ENCODE assay signal across 8 cellular contexts in the genomic region with DNA sequence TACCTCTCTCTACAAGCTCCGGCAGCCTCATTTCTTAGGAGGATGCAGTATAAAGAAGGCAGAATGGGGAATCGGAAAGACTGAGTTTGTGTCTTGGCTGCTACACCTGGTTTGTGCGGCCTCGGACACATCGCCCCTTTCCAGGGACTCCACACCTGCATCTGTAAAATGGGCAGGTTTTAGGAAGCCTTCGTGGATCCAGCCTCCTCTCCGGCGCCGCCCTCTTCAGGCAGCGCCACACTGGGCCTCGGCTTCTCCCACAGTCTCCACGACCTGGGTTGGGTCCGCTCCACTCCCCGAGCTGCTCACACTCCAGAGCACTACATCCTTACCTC. TPM values are rescaled to one million over a fixed set of nuclear protein-coding genes. Genes with fewer than 3 reads are reported as not detected.
DNase-seq lines count a peak whose midpoint lies in the region; ATAC-seq, FAIRE-seq and TF ChIP-seq lines count a peak whose summit lies in the region.

No MANE protein-coding gene starts in this region.

- H3K4me1 Mint-ChIP-seq in mesothelial cell of epicardium, result peaks cover 18% of the 10 kb centered on the region

- H3K27ac ChIP-seq in 22Rv1, result peak overlapping the region; percentile 99
- H3K27ac ChIP-seq in HL-60 (replicated peaks), result peak overlapping the region; percentile 66

- H3K36me3 Mint-ChIP-seq in mesothelial cell of epicardium, result no peaks in the 10 kb centered on the region

- peak overlapping the region; percentile 99 for H3K27ac Mint-ChIP-seq in mesothelial cell of epicardium

- H3K27me3 Mint-ChIP-seq in mesothelial cell of epicardium (ENCODE audit: low read depth), result no peaks in the 10 kb centered on the region

- FAIRE-seq in GM19239 (lab: Jason Lieb, UNC), result peak; percentile 47

- H3K27me3 ChIP-seq in HL-60 (ENCODE audit: insufficient read depth, poor library complexity, severe bottlenecking), result no peaks in the 10 kb centered on the region

- no peak for ATAC-seq in HG02840 (IDR thresholded peaks at IDR 0.05; ENCODE audit: low FRiP score, unreplicated experiment)

- H3K9me3 Mint-ChIP-seq in mesothelial cell of epicardium, result no peaks in the 10 kb centered on the region

- peak overlapping the region; percentile 75 for H3K4me3 ChIP-seq in HL-60 (replicated peaks; ENCODE audit: insufficient read depth, low read length)
- H3K4me3 ChIP-seq in cardiac fibroblast (replicated peaks in 1 of 2; ENCODE audit: low read depth in 2 of 2, low read length in 2 of 2), result peak overlapping the region; percentile 99 to 100

- H3K4me3 Mint-ChIP-seq in mesothelial cell of epicardium, result peak overlapping the region; percentile 97

- no peak for DNase-seq in GM19239 (ENCODE audit: insufficient read length, low spot score)
- no peak for DNase-seq in HL-60 (ENCODE audit: low read depth in 1 of 2, low spot score in 1 of 2)
- DNase-seq in cardiac fibroblast (ENCODE audit: low read depth in 2 of 2), result no peak
- DNase-seq in mesothelial cell of epicardium (ENCODE audit: low spot score in 2 of 2, unreplicated experiment in 2 of 2), result no peak
- DNase-seq in globus pallidus (ENCODE audit: low spot score), result no peak
- DNase-seq in MV-4-11 (lab: John Stamatoyannopoulos, UW), result no peak

- TF ChIP-seq CTCF in 22Rv1 (IDR thresholded peaks at IDR 0.05) (peak; percentile 15; the same call in 1 of the 2 replicates), HL-60 (IDR thresholded peaks at IDR 0.05; ENCODE audit: insufficient read depth, low read length) (no peak), cardiac fibroblast (IDR thresholded peaks at IDR 0.05; ENCODE audit: low read depth, low read length) (no peak), mesothelial cell of epicardium (IDR thresholded peaks at IDR 0.05; ENCODE audit: unreplicated experiment) (no peak)

RNA-seq across cellular contexts. Expression of a gene that starts 0.3 kb away (rescaled TPM):
- 21.6 to 24.4 TPM (median 22.9 TPM) in 3 replicates for total RNA-seq in mesothelial cell of epicardium
